In the genomic region with DNA sequence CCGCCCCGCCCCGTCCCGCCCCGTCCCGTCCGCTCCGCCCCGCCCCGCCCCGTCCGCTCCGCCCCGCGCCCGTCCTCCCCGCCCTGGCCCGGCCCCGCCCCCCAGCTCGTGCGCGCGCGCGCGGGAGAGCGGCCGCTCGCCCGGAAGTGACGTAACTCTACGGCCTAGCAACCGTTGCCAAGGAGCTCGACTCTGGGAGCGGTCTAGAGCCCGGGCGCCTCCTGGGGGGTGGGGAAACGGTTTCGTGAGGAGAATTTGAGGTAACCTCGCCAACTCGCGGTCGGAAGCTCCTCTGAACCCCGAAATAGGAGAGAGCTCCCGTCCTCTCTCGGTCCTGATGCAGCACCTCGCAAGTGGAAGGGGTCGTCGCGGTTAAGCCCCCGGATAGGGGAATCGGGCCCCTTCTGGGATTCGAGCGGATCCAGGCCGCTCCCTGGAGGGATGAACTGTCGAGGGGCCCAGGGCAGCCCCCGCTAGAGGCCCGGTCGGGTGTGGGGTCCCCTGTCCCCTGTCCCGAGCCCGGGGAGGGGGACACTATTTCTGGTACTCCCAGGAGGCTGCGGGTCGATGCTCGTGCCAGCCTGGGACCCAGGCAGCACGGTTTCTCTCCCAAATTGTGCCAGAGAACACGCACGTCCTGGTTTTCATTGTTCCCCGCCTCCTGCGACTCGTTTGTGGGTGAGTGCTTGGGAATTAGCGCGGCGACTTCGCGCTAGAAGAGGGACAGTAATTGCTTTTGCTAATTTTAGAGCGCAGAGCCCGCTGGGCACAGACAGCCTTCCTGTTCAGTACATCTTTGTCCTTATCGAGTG, we compare ENCODE assay signal across 1 cellular context.
TF ChIP-seq lines count a peak whose summit lies in the region.

A gene with protein sequence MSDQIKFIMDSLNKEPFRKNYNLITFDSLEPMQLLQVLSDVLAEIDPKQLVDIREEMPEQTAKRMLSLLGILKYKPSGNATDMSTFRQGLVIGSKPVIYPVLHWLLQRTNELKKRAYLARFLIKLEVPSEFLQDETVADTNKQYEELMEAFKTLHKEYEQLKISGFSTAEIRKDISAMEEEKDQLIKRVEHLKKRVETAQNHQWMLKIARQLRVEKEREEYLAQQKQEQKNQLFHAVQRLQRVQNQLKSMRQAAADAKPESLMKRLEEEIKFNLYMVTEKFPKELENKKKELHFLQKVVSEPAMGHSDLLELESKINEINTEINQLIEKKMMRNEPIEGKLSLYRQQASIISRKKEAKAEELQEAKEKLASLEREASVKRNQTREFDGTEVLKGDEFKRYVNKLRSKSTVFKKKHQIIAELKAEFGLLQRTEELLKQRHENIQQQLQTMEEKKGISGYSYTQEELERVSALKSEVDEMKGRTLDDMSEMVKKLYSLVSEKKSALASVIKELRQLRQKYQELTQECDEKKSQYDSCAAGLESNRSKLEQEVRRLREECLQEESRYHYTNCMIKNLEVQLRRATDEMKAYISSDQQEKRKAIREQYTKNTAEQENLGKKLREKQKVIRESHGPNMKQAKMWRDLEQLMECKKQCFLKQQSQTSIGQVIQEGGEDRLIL (plus strand): TSS at position 174 of the 812 bp plus-strand sequence. CDS start 3,024 bp downstream, outside the sequence.

TF ChIP-seq in HepG2, 621 proteins besides CTCF, POLR2A, EP300 and RAD21 (continued from another document and continues in another):
- TF ChIP-seq, protein P1, sequence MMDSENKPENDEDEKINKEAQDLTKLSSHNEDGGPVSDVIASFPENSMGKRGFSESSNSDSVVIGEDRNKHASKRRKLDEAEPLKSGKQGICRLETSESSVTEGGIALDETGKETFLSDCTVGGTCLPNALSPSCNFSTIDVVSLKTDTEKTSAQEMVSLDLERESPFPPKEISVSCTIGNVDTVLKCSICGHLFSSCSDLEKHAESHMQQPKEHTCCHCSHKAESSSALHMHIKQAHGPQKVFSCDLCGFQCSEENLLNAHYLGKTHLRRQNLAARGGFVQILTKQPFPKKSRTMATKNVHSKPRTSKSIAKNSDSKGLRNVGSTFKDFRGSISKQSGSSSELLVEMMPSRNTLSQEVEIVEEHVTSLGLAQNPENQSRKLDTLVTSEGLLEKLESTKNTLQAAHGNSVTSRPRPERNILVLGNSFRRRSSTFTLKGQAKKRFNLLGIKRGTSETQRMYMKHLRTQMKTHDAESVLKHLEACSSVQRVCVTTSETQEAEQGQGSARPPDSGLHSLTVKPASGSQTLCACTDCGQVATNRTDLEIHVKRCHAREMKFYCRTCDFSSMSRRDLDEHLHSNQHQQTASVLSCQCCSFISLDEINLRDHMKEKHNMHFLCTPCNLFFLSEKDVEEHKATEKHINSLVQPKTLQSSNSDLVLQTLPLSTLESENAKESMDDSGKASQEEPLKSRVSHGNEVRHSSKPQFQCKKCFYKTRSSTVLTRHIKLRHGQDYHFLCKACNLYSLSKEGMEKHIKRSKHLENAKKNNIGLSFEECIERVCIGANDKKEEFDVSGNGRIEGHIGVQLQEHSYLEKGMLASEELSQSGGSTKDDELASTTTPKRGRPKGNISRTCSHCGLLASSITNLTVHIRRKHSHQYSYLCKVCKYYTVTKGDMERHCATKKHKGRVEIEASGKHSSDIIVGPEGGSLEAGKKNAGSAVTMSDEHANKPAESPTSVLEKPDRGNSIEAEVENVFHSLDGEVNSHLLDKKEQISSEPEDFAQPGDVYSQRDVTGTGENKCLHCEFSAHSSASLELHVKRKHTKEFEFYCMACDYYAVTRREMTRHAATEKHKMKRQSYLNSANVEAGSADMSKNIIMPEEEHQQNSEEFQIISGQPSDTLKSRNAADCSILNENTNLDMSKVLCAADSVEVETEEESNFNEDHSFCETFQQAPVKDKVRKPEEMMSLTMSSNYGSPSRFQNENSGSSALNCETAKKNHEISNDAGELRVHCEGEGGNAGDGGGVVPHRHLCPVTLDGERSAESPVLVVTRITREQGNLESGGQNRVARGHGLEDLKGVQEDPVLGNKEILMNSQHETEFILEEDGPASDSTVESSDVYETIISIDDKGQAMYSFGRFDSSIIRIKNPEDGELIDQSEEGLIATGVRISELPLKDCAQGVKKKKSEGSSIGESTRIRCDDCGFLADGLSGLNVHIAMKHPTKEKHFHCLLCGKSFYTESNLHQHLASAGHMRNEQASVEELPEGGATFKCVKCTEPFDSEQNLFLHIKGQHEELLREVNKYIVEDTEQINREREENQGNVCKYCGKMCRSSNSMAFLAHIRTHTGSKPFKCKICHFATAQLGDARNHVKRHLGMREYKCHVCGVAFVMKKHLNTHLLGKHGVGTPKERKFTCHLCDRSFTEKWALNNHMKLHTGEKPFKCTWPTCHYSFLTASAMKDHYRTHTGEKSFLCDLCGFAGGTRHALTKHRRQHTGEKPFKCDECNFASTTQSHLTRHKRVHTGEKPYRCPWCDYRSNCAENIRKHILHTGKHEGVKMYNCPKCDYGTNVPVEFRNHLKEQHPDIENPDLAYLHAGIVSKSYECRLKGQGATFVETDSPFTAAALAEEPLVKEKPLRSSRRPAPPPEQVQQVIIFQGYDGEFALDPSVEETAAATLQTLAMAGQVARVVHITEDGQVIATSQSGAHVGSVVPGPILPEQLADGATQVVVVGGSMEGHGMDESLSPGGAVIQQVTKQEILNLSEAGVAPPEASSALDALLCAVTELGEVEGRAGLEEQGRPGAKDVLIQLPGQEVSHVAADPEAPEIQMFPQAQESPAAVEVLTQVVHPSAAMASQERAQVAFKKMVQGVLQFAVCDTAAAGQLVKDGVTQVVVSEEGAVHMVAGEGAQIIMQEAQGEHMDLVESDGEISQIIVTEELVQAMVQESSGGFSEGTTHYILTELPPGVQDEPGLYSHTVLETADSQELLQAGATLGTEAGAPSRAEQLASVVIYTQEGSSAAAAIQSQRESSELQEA (CRISPR knock-in tag; IDR thresholded peaks at IDR 0.05; ENCODE audit: not compliant biosample characterization), result no peak
- TF ChIP-seq, protein P2, sequence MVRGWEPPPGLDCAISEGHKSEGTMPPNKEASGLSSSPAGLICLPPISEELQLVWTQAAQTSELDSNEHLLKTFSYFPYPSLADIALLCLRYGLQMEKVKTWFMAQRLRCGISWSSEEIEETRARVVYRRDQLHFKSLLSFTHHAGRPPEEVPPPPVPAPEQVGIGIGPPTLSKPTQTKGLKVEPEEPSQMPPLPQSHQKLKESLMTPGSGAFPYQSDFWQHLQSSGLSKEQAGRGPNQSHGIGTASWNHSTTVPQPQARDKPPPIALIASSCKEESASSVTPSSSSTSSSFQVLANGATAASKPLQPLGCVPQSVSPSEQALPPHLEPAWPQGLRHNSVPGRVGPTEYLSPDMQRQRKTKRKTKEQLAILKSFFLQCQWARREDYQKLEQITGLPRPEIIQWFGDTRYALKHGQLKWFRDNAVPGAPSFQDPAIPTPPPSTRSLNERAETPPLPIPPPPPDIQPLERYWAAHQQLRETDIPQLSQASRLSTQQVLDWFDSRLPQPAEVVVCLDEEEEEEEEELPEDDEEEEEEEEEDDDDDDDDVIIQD (CRISPR knock-in tag; IDR thresholded peaks at IDR 0.05; ENCODE audit: low read depth), result no peak
- TF ChIP-seq, protein P3, sequence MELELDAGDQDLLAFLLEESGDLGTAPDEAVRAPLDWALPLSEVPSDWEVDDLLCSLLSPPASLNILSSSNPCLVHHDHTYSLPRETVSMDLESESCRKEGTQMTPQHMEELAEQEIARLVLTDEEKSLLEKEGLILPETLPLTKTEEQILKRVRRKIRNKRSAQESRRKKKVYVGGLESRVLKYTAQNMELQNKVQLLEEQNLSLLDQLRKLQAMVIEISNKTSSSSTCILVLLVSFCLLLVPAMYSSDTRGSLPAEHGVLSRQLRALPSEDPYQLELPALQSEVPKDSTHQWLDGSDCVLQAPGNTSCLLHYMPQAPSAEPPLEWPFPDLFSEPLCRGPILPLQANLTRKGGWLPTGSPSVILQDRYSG (CRISPR knock-in tag; IDR thresholded peaks at IDR 0.05), result no peak
- TF ChIP-seq HOXD1 (CRISPR knock-in tag; IDR thresholded peaks at IDR 0.05), result no peak
- no peak for TF ChIP-seq IKZF4 (CRISPR knock-in tag; IDR thresholded peaks at IDR 0.05; ENCODE audit: borderline replicate concordance, low read depth, not compliant biosample characterization)
- TF ChIP-seq MAFK (conservative IDR thresholded peaks at IDR 0.05 in 1 of 2, IDR thresholded peaks at IDR 0.05 in 1 of 2; ENCODE audit: low read length in 2 of 2), result no peak
- TF ChIP-seq TEAD3 (CRISPR knock-in tag; optimal IDR thresholded peaks at IDR 0.05; ENCODE audit: borderline replicate concordance), result no peak
- no peak for TF ChIP-seq ZNF616 (CRISPR knock-in tag; IDR thresholded peaks at IDR 0.05; ENCODE audit: low read depth)
- TF ChIP-seq ESRRA (CRISPR knock-in tag; IDR thresholded peaks at IDR 0.05; ENCODE audit: low read depth), result no peak
- TF ChIP-seq PCBP1 (IDR thresholded peaks at IDR 0.05; ENCODE audit: borderline replicate concordance, low read depth, low read length), result no peak
- no peak for TF ChIP-seq SP5 (CRISPR knock-in tag; IDR thresholded peaks at IDR 0.05; ENCODE audit: borderline replicate concordance, low read depth)
- TF ChIP-seq ELF4 (CRISPR knock-in tag; IDR thresholded peaks at IDR 0.05; ENCODE audit: borderline replicate concordance), result no peak
- no peak for TF ChIP-seq JUNB (CRISPR knock-in tag; IDR thresholded peaks at IDR 0.05; ENCODE audit: borderline replicate concordance)
- TF ChIP-seq ZNF124 (CRISPR knock-in tag; IDR thresholded peaks at IDR 0.05), result no peak
- TF ChIP-seq, protein P4, sequence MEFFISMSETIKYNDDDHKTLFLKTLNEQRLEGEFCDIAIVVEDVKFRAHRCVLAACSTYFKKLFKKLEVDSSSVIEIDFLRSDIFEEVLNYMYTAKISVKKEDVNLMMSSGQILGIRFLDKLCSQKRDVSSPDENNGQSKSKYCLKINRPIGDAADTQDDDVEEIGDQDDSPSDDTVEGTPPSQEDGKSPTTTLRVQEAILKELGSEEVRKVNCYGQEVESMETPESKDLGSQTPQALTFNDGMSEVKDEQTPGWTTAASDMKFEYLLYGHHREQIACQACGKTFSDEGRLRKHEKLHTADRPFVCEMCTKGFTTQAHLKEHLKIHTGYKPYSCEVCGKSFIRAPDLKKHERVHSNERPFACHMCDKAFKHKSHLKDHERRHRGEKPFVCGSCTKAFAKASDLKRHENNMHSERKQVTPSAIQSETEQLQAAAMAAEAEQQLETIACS (CRISPR knock-in tag; IDR thresholded peaks at IDR 0.05), result peak; percentile 83
- peak; percentile 58; the same call in 1 of the 2 replicates for TF ChIP-seq MTA1 (CRISPR knock-in tag; IDR thresholded peaks at IDR 0.05; ENCODE audit: borderline replicate concordance)
- no peak for TF ChIP-seq SMAD3 (CRISPR knock-in tag; IDR thresholded peaks at IDR 0.05)
- no peak for TF ChIP-seq GTF3A (CRISPR knock-in tag; conservative IDR thresholded peaks at IDR 0.05)
- TF ChIP-seq THAP11 (CRISPR knock-in tag; IDR thresholded peaks at IDR 0.05), result peak; percentile 48; the same call in 1 of the 2 replicates
- no peak for TF ChIP-seq IKZF1 (IDR thresholded peaks at IDR 0.05)
- TF ChIP-seq, protein P5, sequence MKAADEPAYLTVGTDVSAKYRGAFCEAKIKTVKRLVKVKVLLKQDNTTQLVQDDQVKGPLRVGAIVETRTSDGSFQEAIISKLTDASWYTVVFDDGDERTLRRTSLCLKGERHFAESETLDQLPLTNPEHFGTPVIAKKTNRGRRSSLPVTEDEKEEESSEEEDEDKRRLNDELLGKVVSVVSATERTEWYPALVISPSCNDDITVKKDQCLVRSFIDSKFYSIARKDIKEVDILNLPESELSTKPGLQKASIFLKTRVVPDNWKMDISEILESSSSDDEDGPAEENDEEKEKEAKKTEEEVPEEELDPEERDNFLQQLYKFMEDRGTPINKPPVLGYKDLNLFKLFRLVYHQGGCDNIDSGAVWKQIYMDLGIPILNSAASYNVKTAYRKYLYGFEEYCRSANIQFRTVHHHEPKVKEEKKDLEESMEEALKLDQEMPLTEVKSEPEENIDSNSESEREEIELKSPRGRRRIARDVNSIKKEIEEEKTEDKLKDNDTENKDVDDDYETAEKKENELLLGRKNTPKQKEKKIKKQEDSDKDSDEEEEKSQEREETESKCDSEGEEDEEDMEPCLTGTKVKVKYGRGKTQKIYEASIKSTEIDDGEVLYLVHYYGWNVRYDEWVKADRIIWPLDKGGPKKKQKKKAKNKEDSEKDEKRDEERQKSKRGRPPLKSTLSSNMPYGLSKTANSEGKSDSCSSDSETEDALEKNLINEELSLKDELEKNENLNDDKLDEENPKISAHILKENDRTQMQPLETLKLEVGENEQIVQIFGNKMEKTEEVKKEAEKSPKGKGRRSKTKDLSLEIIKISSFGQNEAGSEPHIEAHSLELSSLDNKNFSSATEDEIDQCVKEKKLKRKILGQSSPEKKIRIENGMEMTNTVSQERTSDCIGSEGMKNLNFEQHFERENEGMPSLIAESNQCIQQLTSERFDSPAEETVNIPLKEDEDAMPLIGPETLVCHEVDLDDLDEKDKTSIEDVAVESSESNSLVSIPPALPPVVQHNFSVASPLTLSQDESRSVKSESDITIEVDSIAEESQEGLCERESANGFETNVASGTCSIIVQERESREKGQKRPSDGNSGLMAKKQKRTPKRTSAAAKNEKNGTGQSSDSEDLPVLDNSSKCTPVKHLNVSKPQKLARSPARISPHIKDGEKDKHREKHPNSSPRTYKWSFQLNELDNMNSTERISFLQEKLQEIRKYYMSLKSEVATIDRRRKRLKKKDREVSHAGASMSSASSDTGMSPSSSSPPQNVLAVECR (CRISPR knock-in tag; IDR thresholded peaks at IDR 0.05; ENCODE audit: borderline replicate concordance), result peak; percentile 80
- no peak for TF ChIP-seq SP140L (CRISPR knock-in tag; IDR thresholded peaks at IDR 0.05; ENCODE audit: borderline replicate concordance)
- TF ChIP-seq, protein P6, sequence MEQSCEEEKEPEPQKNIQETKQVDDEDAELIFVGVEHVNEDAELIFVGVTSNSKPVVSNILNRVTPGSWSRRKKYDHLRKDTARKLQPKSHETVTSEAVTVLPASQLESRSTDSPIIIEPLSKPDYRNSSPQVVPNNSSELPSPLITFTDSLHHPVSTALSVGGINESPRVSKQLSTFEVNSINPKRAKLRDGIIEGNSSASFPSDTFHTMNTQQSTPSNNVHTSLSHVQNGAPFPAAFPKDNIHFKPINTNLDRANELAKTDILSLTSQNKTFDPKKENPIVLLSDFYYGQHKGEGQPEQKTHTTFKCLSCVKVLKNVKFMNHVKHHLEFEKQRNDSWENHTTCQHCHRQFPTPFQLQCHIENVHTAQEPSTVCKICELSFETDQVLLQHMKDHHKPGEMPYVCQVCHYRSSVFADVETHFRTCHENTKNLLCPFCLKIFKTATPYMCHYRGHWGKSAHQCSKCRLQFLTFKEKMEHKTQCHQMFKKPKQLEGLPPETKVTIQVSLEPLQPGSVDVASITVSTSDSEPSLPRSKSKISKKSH (CRISPR knock-in tag; IDR thresholded peaks at IDR 0.05; ENCODE audit: borderline replicate concordance), result no peak
- TF ChIP-seq TBL1XR1 (IDR thresholded peaks at IDR 0.05; ENCODE audit: borderline replicate concordance, low read length, partially characterized antibody), result no peak
- TF ChIP-seq KMT2B (CRISPR knock-in tag; IDR thresholded peaks at IDR 0.05), result peak; percentile 73; the same call in 1 of the 2 replicates
- TF ChIP-seq TGIF2 (CRISPR knock-in tag; IDR thresholded peaks at IDR 0.05), result no peak; the same call in 1 of the 2 replicates
- TF ChIP-seq TRIM24 (CRISPR knock-in tag; IDR thresholded peaks at IDR 0.05), result no peak
